In the genomic region with DNA sequence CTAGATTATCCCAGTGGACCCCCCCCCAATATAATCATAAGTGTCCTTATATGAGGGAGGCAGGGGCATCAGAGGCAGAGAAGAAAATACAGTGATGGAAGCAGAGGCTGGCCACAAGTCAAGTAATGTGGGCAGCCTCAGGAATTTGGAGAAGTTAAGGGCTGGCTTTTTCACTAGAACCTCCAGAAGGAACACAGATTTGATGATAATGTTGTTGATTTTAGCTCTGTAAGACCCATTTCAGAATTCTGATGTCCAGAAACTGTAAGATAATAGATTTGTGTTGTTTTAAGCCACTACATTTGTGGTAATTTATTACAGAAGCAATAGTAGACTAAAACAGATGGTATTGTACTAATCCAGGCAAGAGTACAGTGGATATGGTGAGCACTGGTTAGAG, we compare ENCODE assay signal across 27 cellular contexts. TPM values are rescaled to one million over a fixed set of nuclear protein-coding genes. Genes with fewer than 3 reads are reported as not detected.
DNase-seq lines count a peak whose midpoint lies in the region; ATAC-seq, FAIRE-seq and TF ChIP-seq lines count a peak whose summit lies in the region.
"Had no signal": no experiment of that assay in that cellular context is flagged by ENCODE, and none has a peak within 500 bp of the region (broad histone marks: within the 10 kb centered on the region; RNA-seq: fewer than 3 reads in every experiment).

No MANE protein-coding gene starts in this region.

- 0 out of 3 replicates have a peak, but pooled peaks have one; percentile 40 for ATAC-seq in K562
- ATAC-seq: activated CD8-positive, alpha-beta T cell treated with anti-CD3 and anti-CD28 coated beads, Interleukin-2, amount 10 ng/mL, durations not matched to agents 7 days and 5 days had no signal

- BruUV-seq in K562 (replicated peaks; lab: Mats Ljungman, UMichigan) = no TSS peak

- H3K36me3 ChIP-seq in K562 (ENCODE audit: control insufficient read depth, insufficient read depth, low read length) = peaks cover 5% of the 10 kb centered on the region; the same call in 2 of the 3 replicates

- H3K27ac ChIP-seq in K562 (ENCODE audit: extremely low read depth, low read depth, low read length) = no peak overlapping the region
- H3K27ac ChIP-seq: BLaER1 treated with 17β-estradiol and CSF1 and Interleukin-3, amounts not matched to agents 10 nM and 100 nM; esophagus squamous epithelium; stomach; transverse colon had no signal

- CTCF ChIA-PET in K562 (lab: Yijun Ruan, JAX; ENCODE audit: low intra/inter-chr PET ratio) = no interaction called here

- TF ChIP-seq CTCF in K562 (IDR thresholded peaks at IDR 0.05 in 2 of 3, conservative IDR thresholded peaks at IDR 0.05 in 1 of 3; ENCODE audit: insufficient read depth in 2 of 3, low read depth in 1 of 3, low read length in 3 of 3) = no peak
- no peak for TF ChIP-seq CTCF in lower leg skin (IDR thresholded peaks at IDR 0.05)

- FAIRE-seq in K562 (lab: Jason Lieb, UNC) = no peak
- FAIRE-seq: A204.1, colon, D721Med, H1 had no signal

- peaks cover 0 to 10% of the 10 kb centered on the region in 2 experiments; a peak in 2 of 5 replicates for H3K4me1 ChIP-seq in K562 (replicated peaks in 1 of 2; ENCODE audit: control insufficient read depth in 2 of 2, insufficient read depth in 2 of 2, low read length in 2 of 2)
- H3K4me1 ChIP-seq: esophagus squamous epithelium, stomach, transverse colon had no signal

- TF ChIP-seq EP300 in K562 (IDR thresholded peaks at IDR 0.05; ENCODE audit: low read length) = no peak

- H3K4me3 ChIP-seq in K562 (no peak overlapping the region), lower leg skin (ENCODE audit: low read depth, poor library complexity, severe bottlenecking) (no peak overlapping the region)
- H3K4me3 ChIP-seq: BLaER1 treated with 17β-estradiol and CSF1 and Interleukin-3, amounts not matched to agents 10 nM and 100 nM; esophagus squamous epithelium; MG63; stomach; transverse colon had no signal

- no peak for TF ChIP-seq RAD21 in K562 (CRISPR knock-in tag; conservative IDR thresholded peaks at IDR 0.05 in 1 of 2, IDR thresholded peaks at IDR 0.05 in 1 of 2)

- no peak overlapping the region for H3K9ac ChIP-seq in K562 (ENCODE audit: insufficient read depth in 1 of 2, low read depth in 2 of 2, low read length in 2 of 2)
- H3K9ac ChIP-seq: BLaER1 treated with 17β-estradiol and CSF1 and Interleukin-3, amounts not matched to agents 10 nM and 100 nM had no signal

- H3K9me1 ChIP-seq in K562 (ENCODE audit: control insufficient read depth, insufficient read depth, low read length) = no peaks in the 10 kb centered on the region

- no peaks in the 10 kb centered on the region for H3K9me3 ChIP-seq in K562 (replicated peaks; ENCODE audit: control insufficient read depth, insufficient read depth, low read depth, low read length)
- H3K9me3 ChIP-seq: esophagus squamous epithelium, MG63, stomach, transverse colon had no signal

- no peaks in the 10 kb centered on the region for H3K79me2 ChIP-seq in K562 (ENCODE audit: control insufficient read depth, insufficient read depth, low read length)

- no peak overlapping the region for H2AFZ ChIP-seq in K562 (ENCODE audit: low read depth, low read length)

- TF ChIP-seq POLR2A in K562 (conservative IDR thresholded peaks at IDR 0.05) = no peak
- no peak for TF ChIP-seq POLR2A in lower leg skin (IDR thresholded peaks at IDR 0.05)

- H3K4me2 ChIP-seq in K562 (ENCODE audit: insufficient read depth, low read length) = no peak overlapping the region

- in situ Hi-C loops in K562 (cut with MboI) = no loop called here

- intact Hi-C loops in K562 (cut with micrococcal nuclease) (no loop called here), lower leg skin (cut with DNase I; ENCODE audit: low total_unique reads) (no loop called here)

- POLR2A ChIA-PET in K562 (lab: Yijun Ruan, JAX) = no interaction called here

- no peaks in the 10 kb centered on the region for H3K27me3 ChIP-seq in K562 (ENCODE audit: control insufficient read depth in 2 of 2, insufficient read depth in 2 of 2, low read length in 2 of 2)
- H3K27me3 ChIP-seq: BLaER1 treated with 17β-estradiol and CSF1 and Interleukin-3, amounts not matched to agents 10 nM and 100 nM; esophagus squamous epithelium; MG63; stomach; transverse colon had no signal

- DNase-seq in AG08395 (ENCODE audit: low spot score) = peak; percentile 15
- DNase-seq in M059J (ENCODE audit: low read depth) = peak; percentile 13
- no peak for DNase-seq in K562 (ENCODE audit: extremely low read depth in 1 of 4, low spot score in 3 of 4)
- DNase-seq in iris pigment epithelial cell (ENCODE audit: low read depth) = peak; percentile 46
- DNase-seq in putamen (ENCODE audit: low spot score) = no peak
- DNase-seq in HK-2 (ENCODE audit: unreplicated experiment) = no peak
- DNase-seq in activated CD8-positive, alpha-beta memory T cell treated with anti-CD3 and anti-CD28 coated beads, Interleukin-2, amount 50 U/mL, for 4 hours = no peak
- no peak for DNase-seq in lower leg skin (ENCODE audit: low spot score in 2 of 2)
- DNase-seq: activated CD8-positive, alpha-beta T cell treated with anti-CD3 and anti-CD28 coated beads, Interleukin-2, amount 10 ng/mL, durations not matched to agents 7 days and 5 days; activated naive CD4-positive, alpha-beta T cell treated with anti-CD3 and anti-CD28 coated beads for 36 hours; activated T-cell treated with anti-CD3 and anti-CD28 coated beads, Interleukin-2, amount 50 U/mL, for 24 hours; anterior cingulate cortex; esophagus squamous epithelium; MG63; NCI-H1436 treated with DMSO at 0.1 percent for 48 hours; occipital lobe; stimulated activated CD4-positive, alpha-beta T cell treated with anti-CD3 and anti-CD28 coated beads, Interleukin-12 subunit alpha, Interleukin-12 subunit beta, amount 100 ng/mL, for 4 hours; stimulated activated CD4-positive, alpha-beta T cell treated with anti-CD3 and anti-CD28 coated beads, Interleukin-4, amount 100 ng/mL, for 4 hours; stomach; T1000; transverse colon had no signal

- no peaks in the 10 kb centered on the region for H4K20me1 ChIP-seq in K562 (replicated peaks; ENCODE audit: control insufficient read depth, insufficient read depth, low read length)

TF ChIP-seq in K562, 482 proteins besides CTCF, POLR2A, EP300 and RAD21:
- no peak for TF ChIP-seq GABPB1 (CRISPR knock-in tag; IDR thresholded peaks at IDR 0.05)
- TF ChIP-seq, protein P1, sequence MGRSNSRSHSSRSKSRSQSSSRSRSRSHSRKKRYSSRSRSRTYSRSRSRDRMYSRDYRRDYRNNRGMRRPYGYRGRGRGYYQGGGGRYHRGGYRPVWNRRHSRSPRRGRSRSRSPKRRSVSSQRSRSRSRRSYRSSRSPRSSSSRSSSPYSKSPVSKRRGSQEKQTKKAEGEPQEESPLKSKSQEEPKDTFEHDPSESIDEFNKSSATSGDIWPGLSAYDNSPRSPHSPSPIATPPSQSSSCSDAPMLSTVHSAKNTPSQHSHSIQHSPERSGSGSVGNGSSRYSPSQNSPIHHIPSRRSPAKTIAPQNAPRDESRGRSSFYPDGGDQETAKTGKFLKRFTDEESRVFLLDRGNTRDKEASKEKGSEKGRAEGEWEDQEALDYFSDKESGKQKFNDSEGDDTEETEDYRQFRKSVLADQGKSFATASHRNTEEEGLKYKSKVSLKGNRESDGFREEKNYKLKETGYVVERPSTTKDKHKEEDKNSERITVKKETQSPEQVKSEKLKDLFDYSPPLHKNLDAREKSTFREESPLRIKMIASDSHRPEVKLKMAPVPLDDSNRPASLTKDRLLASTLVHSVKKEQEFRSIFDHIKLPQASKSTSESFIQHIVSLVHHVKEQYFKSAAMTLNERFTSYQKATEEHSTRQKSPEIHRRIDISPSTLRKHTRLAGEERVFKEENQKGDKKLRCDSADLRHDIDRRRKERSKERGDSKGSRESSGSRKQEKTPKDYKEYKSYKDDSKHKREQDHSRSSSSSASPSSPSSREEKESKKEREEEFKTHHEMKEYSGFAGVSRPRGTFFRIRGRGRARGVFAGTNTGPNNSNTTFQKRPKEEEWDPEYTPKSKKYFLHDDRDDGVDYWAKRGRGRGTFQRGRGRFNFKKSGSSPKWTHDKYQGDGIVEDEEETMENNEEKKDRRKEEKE (IDR thresholded peaks at IDR 0.05; ENCODE audit: borderline replicate concordance in 1 of 2, control insufficient read depth in 1 of 2, low read depth in 2 of 2, low read length in 1 of 2) = no peak

RNA-seq across cellular contexts. Expression of a gene that starts 36.3 kb away (rescaled TPM):
- not detected in 2 replicates for total RNA-seq in M059J (2014; rRNA removed; shearing (Covaris generic))
- 0.07 TPM in 1 of 2 replicates, not detected in the other for total RNA-seq in K562 (2011; cell fraction: chromatin; rRNA removed; ENCODE audit: low replicate concordance)
- not detected in 2 replicates for total RNA-seq in K562 (2011; cell fraction: nucleolus; rRNA removed)
- total RNA-seq in K562 (2011; cell fraction: nucleoplasm; rRNA removed) = not detected in 2 replicates
- total RNA-seq in K562 (2014; rRNA removed) (under 0.01 TPM in 1 of 2 replicates, not detected in the other), K562 (2014; rRNA removed; fragmentation: Illumina TruSeq; extraction: Trizol) (not detected in 2 replicates), K562 (2015; rRNA removed; fragmentation: Illumina TruSeq; extraction: Trizol) (0.07 TPM in 1 of 2 replicates, not detected in the other), K562 (2021) (not detected in 2 replicates), lower leg skin (under 1 TPM in 3 of 4 donors, not detected in 1; 0.13 to 0.20 (median 0.16) TPM)
- polyA plus RNA-seq in K562 (2011; rRNA removed) (0.03 TPM in 1 of 2 replicates, not detected in the other), K562 (2014; fragmentation: Illumina TruSeq; extraction: Trizol) (0.07 TPM in 1 of 2 replicates, not detected in the other), K562 (2014; fragmentation: Nextera tagmentation; extraction: Ambion mirVana) (under 1 TPM; 0.01 to 0.03 TPM), K562 (2014; rRNA removed) (not detected in 2 replicates)
- not detected in 2 replicates for polyA plus RNA-seq in K562 (2011; cell fraction: cytosol; rRNA removed)
- 0.03 and 0.04 TPM in 2 replicates for polyA plus RNA-seq in K562 (2011; cell fraction: nucleus; rRNA removed)
- polyA plus RNA-seq in K562 (2012) = 0.01 and 0.08 TPM in 2 replicates
- polyA minus RNA-seq in K562 (2011; rRNA and poly(A)+ RNA removed) = not detected in 2 replicates
- not detected in 2 replicates for polyA minus RNA-seq in K562 (2011; cell fraction: cytosol; rRNA and poly(A)+ RNA removed)
- 0.11 TPM in 1 of 2 replicates, not detected in the other for polyA minus RNA-seq in K562 (2011; cell fraction: nucleus; rRNA and poly(A)+ RNA removed)
- total RNA-seq: activated naive CD4-positive, alpha-beta T cell treated with anti-CD3 and anti-CD28 coated beads for 36 hours; H1 had no signal
- polyA plus RNA-seq: H1, IgD-negative memory B cell had no signal

Comparison
In these comparisons a context has a peak if more than half of its experiments do, and no peak if none do; other contexts are left out.
1. DNase-seq: peak in AG08395 (single experiment), M059J (single experiment) and iris pigment epithelial cell (single experiment); none in K562 (0 of 4), putamen (single experiment), HK-2 (single experiment), activated CD8-positive, alpha-beta memory T cell treated with anti-CD3 and anti-CD28 coated beads, Interleukin-2, amount 50 U/mL, for 4 hours (single experiment) and lower leg skin (0 of 2).